17 cellular contexts compared by ENCODE assay signal in the genomic region with DNA sequence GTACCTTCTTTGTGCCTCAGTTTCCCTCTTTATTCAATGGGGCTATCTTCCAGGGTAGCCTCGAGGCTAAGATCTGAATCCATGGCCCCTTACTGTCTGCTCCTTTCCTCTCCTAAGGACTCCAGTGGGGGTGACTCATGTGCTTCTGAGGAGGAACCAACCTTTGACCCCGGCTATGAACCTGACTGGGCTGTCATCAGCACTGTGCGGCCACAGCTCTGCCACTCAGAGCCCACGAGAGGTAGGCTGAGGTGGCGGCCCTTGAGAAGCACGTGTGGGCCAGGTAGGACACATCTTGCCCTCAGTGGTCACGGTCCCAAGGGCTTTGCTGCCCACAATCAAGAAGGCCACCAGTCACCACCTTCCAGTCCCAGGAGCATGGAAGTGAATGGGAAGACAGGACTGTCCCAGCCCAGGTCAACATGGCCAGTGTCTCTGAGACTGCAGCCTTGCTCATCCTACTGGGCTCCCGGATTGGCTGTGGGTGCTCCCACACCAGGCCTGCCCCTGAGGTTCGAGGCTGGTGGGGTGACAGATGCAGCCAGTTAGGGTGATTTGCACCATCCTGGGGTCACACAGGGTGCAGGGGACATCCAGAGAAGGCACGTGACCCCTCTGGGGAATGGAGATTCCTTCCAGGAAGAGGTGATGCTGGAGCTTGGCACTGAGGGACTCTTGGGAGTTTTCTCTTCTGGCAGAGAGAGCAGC. TPM values are rescaled to one million over a fixed set of nuclear protein-coding genes. Genes with fewer than 3 reads are reported as not detected.
"Had no signal": no experiment of that assay in that cellular context is flagged by ENCODE, and none has a peak within 500 bp of the region (broad histone marks: within the 10 kb centered on the region; RNA-seq: fewer than 3 reads in every experiment).

No MANE protein-coding gene starts in this region.

- DNase-seq: activated CD4-positive, alpha-beta T cell treated with anti-CD3 and anti-CD28 coated beads, Interleukin-2, amount 50 U/mL, for 4 hours; activated gamma-delta T cell; activated naive CD8-positive, alpha-beta T cell treated with anti-CD3 and anti-CD28 coated beads for 36 hours; activated T-cell treated with anti-CD3 and anti-CD28 coated beads, Interleukin-2, amount 50 U/mL, for 1 hour; dermis blood vessel endothelial cell; effector memory CD8-positive, alpha-beta T cell; foreskin keratinocyte; head of caudate nucleus; kidney glomerular epithelial cell; stimulated activated CD4-positive, alpha-beta T cell treated with anti-CD3 and anti-CD28 coated beads, Interleukin-12 subunit alpha, Interleukin-12 subunit beta, amount 100 ng/mL, for 4 hours; stimulated activated naive B cell treated with anti-CD40 and anti-IgM and Interleukin-4, amounts not matched to agents 10 μg/mL and 1 μg/mL and 100 μg/mL, for 72 hours had no signal

- H3K9me3 ChIP-seq: tibial artery, uterus had no signal

- H3K27me3 Mint-ChIP-seq: activated naive CD8-positive, alpha-beta T cell treated with anti-CD3 and anti-CD28 coated beads for 36 hours; effector memory CD8-positive, alpha-beta T cell; stimulated activated naive B cell treated with anti-CD40 and anti-IgM and Interleukin-4, amounts not matched to agents 10 μg/mL and 1 μg/mL and 100 μg/mL, for 72 hours had no signal

- H3K4me3 ChIP-seq: tibial artery, uterus had no signal

- H3K27me3 ChIP-seq: foreskin keratinocyte, tibial artery, uterus had no signal

- H3K27ac Mint-ChIP-seq: activated naive CD8-positive, alpha-beta T cell treated with anti-CD3 and anti-CD28 coated beads for 36 hours; stimulated activated naive B cell treated with anti-CD40 and anti-IgM and Interleukin-4, amounts not matched to agents 10 μg/mL and 1 μg/mL and 100 μg/mL, for 72 hours had no signal

- H3K9me3 Mint-ChIP-seq: activated naive CD8-positive, alpha-beta T cell treated with anti-CD3 and anti-CD28 coated beads for 36 hours; effector memory CD8-positive, alpha-beta T cell; T-helper 2 cell treated with Interferon-gamma antibody and Interleukin-4, amounts not matched to agents 5 μg/mL and 100 μg/mL, for 36 hours had no signal

- H3K36me3 ChIP-seq: uterus had no signal

- H3K27ac ChIP-seq: foreskin keratinocyte, tibial artery, uterus had no signal

- ATAC-seq: activated CD4-positive, CD25-positive, alpha-beta regulatory T cell treated with anti-CD3 and anti-CD28 coated beads, Interleukin-2, amount 50 U/mL, for 24 hours; effector memory CD8-positive, alpha-beta T cell; foreskin keratinocyte; stimulated activated naive B cell treated with anti-CD40 and anti-IgM and Interleukin-4, amounts not matched to agents 10 μg/mL and 1 μg/mL and 100 μg/mL, for 72 hours had no signal

RNA-seq across cellular contexts. Expression of gene IL4I1, which starts 16.4 kb away (rescaled TPM):
- total RNA-seq: osteocyte had no signal
- polyA plus RNA-seq: neural cell had no signal
